ENCODE assay signal across 1 cellular context in genomic region chr5:10707198-10708187, GRCh38.
TF ChIP-seq lines count a peak whose summit lies in the region.

No MANE protein-coding gene starts in this region.

TF ChIP-seq in HepG2, 621 proteins besides CTCF, POLR2A, EP300 and RAD21:
- TF ChIP-seq, protein P1, sequence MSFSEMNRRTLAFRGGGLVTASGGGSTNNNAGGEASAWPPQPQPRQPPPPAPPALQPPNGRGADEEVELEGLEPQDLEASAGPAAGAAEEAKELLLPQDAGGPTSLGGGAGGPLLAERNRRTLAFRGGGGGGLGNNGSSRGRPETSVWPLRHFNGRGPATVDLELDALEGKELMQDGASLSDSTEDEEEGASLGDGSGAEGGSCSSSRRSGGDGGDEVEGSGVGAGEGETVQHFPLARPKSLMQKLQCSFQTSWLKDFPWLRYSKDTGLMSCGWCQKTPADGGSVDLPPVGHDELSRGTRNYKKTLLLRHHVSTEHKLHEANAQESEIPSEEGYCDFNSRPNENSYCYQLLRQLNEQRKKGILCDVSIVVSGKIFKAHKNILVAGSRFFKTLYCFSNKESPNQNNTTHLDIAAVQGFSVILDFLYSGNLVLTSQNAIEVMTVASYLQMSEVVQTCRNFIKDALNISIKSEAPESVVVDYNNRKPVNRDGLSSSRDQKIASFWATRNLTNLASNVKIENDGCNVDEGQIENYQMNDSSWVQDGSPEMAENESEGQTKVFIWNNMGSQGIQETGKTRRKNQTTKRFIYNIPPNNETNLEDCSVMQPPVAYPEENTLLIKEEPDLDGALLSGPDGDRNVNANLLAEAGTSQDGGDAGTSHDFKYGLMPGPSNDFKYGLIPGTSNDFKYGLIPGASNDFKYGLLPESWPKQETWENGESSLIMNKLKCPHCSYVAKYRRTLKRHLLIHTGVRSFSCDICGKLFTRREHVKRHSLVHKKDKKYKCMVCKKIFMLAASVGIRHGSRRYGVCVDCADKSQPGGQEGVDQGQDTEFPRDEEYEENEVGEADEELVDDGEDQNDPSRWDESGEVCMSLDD (CRISPR knock-in tag; IDR thresholded peaks at IDR 0.05; ENCODE audit: borderline replicate concordance), result no peak
- TF ChIP-seq ZNF292 (CRISPR knock-in tag; IDR thresholded peaks at IDR 0.05; ENCODE audit: borderline replicate concordance, low read depth) (no peak), ZNF670 (CRISPR knock-in tag; IDR thresholded peaks at IDR 0.05; ENCODE audit: borderline replicate concordance) (no peak), AGO2 (optimal IDR thresholded peaks at IDR 0.05; ENCODE audit: low read depth, low read length) (peak; percentile 40), NCOA1 (CRISPR knock-in tag; IDR thresholded peaks at IDR 0.05) (no peak)
- TF ChIP-seq, protein P2, sequence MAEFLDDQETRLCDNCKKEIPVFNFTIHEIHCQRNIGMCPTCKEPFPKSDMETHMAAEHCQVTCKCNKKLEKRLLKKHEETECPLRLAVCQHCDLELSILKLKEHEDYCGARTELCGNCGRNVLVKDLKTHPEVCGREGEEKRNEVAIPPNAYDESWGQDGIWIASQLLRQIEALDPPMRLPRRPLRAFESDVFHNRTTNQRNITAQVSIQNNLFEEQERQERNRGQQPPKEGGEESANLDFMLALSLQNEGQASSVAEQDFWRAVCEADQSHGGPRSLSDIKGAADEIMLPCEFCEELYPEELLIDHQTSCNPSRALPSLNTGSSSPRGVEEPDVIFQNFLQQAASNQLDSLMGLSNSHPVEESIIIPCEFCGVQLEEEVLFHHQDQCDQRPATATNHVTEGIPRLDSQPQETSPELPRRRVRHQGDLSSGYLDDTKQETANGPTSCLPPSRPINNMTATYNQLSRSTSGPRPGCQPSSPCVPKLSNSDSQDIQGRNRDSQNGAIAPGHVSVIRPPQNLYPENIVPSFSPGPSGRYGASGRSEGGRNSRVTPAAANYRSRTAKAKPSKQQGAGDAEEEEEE (CRISPR knock-in tag; IDR thresholded peaks at IDR 0.05; ENCODE audit: borderline replicate concordance), result no peak
